Comparison of ENCODE assay signal across 25 cellular contexts in genomic region chr7:90574136-90574819, GRCh38. TPM values are rescaled to one million over a fixed set of nuclear protein-coding genes. Genes with fewer than 3 reads are reported as not detected.
A peak's percentile ranks its signal among the peaks of the same experiment; 100 is the strongest.
DNase-seq lines count a peak whose midpoint lies in the region; TF ChIP-seq lines count a peak whose summit lies in the region.
"Had no signal": no experiment of that assay in that cellular context is flagged by ENCODE, and none has a peak within 500 bp of the region (broad histone marks: within the 10 kb centered on the region; RNA-seq: fewer than 3 reads in every experiment).

No MANE protein-coding gene starts in this region.

- no peak overlapping the region for H3K27ac ChIP-seq in endodermal cell (ENCODE audit: low read depth, low read length)
- H3K27ac ChIP-seq in ovary, result peak overlapping the region in 1 of 2 donors; percentile 23
- H3K27ac ChIP-seq: esophagus muscularis mucosa, HL-60, thyroid gland had no signal

- no peaks in the 10 kb centered on the region for H3K9me3 Mint-ChIP-seq in endodermal cell
- H3K9me3 Mint-ChIP-seq: activated naive CD8-positive, alpha-beta T cell treated with anti-CD3 and anti-CD28 coated beads, Interleukin-2, amount 50 U/mL, for 24 hours; CD14-positive monocyte; naive thymus-derived CD4-positive, alpha-beta T cell; T-cell had no signal

- H3K36me3 ChIP-seq in endodermal cell (ENCODE audit: control insufficient read depth, insufficient read depth, low read length) (no peaks in the 10 kb centered on the region), ovary (no peaks in the 10 kb centered on the region)
- H3K36me3 ChIP-seq: esophagus muscularis mucosa, thyroid gland had no signal

- H3K9ac ChIP-seq in endodermal cell (ENCODE audit: extremely low read depth, low read length, poor library complexity, severe bottlenecking), result no peak overlapping the region

- DNase-seq in NCI-H69 (lab: John Stamatoyannopoulos, UW) (peak; percentile 64), endodermal cell (no peak), iris pigment epithelial cell (ENCODE audit: low read depth) (peak; percentile 61), ovary (peak; percentile 45 to 62 (median 57)), D341Med (ENCODE audit: low spot score) (no peak), SHP77 treated with DMSO at 0.1 percent for 48 hours (lab: John Stamatoyannopoulos, UW) (no peak), SW480 (ENCODE audit: low spot score) (no peak), NCI-H2081 (lab: John Stamatoyannopoulos, UW) (no peak)
- DNase-seq: activated CD4-positive, alpha-beta T cell treated with anti-CD3 and anti-CD28 coated beads for 4 hours; activated CD8-positive, alpha-beta memory T cell treated with anti-CD3 and anti-CD28 coated beads, Interleukin-2, amount 10 ng/mL, durations not matched to agents 7 days and 5 days; activated naive CD8-positive, alpha-beta T cell treated with anti-CD3 and anti-CD28 coated beads, Interleukin-2, amount 50 U/mL, for 24 hours; cerebellar nuclear complex; effector CD4-positive, alpha-beta T cell; naive thymus-derived CD4-positive, alpha-beta T cell; NCI-H1417; NCI-H526 treated with DMSO at 0.1 percent for 48 hours; posterior cingulate gyrus; SHP77; stimulated activated CD4-positive, alpha-beta T cell treated with anti-CD3 and anti-CD28 coated beads, Interleukin-2, amount 100 ng/mL, for 24 hours; stimulated activated naive CD4-positive, alpha-beta T cell treated with Interleukin-2 at 50 U/mL for 16 hours; T-cell; thyroid gland had no signal

- no peaks in the 10 kb centered on the region for H3K27me3 Mint-ChIP-seq in endodermal cell (ENCODE audit: insufficient read depth)
- H3K27me3 Mint-ChIP-seq: activated CD8-positive, alpha-beta memory T cell treated with anti-CD3 and anti-CD28 coated beads, Interleukin-2, amount 10 ng/mL, durations not matched to agents 7 days and 5 days; T-cell had no signal

- no peaks in the 10 kb centered on the region for H3K9me3 ChIP-seq in endodermal cell (ENCODE audit: control insufficient read depth, low read length)
- no peaks in the 10 kb centered on the region for H3K9me3 ChIP-seq in ovary
- H3K9me3 ChIP-seq: esophagus muscularis mucosa, thyroid gland had no signal

- intact Hi-C loops in ovary (cut with DNase I), result no loop called here

- H3K27me3 ChIP-seq in endodermal cell (ENCODE audit: control insufficient read depth, insufficient read depth, low read length, poor library complexity, severe bottlenecking) (no peaks in the 10 kb centered on the region), ovary (no peaks in the 10 kb centered on the region)
- H3K27me3 ChIP-seq: esophagus muscularis mucosa, thyroid gland had no signal

- H3K4me1 ChIP-seq in endodermal cell (ENCODE audit: control insufficient read depth, insufficient read depth, low read length) (peaks cover 3% of the 10 kb centered on the region), ovary (ENCODE audit: insufficient read depth) (peaks cover 4% of the 10 kb centered on the region)
- H3K4me1 ChIP-seq: esophagus muscularis mucosa, thyroid gland had no signal

- peaks cover 6% of the 10 kb centered on the region for H3K4me1 Mint-ChIP-seq in endodermal cell
- H3K4me1 Mint-ChIP-seq: activated CD8-positive, alpha-beta memory T cell treated with anti-CD3 and anti-CD28 coated beads, Interleukin-2, amount 10 ng/mL, durations not matched to agents 7 days and 5 days; naive thymus-derived CD4-positive, alpha-beta T cell; T-cell had no signal

- no peak overlapping the region for H3K4me3 Mint-ChIP-seq in endodermal cell
- H3K4me3 Mint-ChIP-seq: activated CD8-positive, alpha-beta memory T cell treated with anti-CD3 and anti-CD28 coated beads, Interleukin-2, amount 10 ng/mL, durations not matched to agents 7 days and 5 days; activated naive CD8-positive, alpha-beta T cell treated with anti-CD3 and anti-CD28 coated beads, Interleukin-2, amount 50 U/mL, for 24 hours; CD14-positive monocyte; naive thymus-derived CD4-positive, alpha-beta T cell; T-cell had no signal

- peak overlapping the region; percentile 34 for H3K4me3 ChIP-seq in endodermal cell (ENCODE audit: low read length)
- H3K4me3 ChIP-seq in ovary, result no peak overlapping the region
- H3K4me3 ChIP-seq: esophagus muscularis mucosa, thyroid gland had no signal

- H3K27ac Mint-ChIP-seq in endodermal cell, result no peak overlapping the region
- H3K27ac Mint-ChIP-seq: activated CD8-positive, alpha-beta memory T cell treated with anti-CD3 and anti-CD28 coated beads, Interleukin-2, amount 10 ng/mL, durations not matched to agents 7 days and 5 days; activated naive CD8-positive, alpha-beta T cell treated with anti-CD3 and anti-CD28 coated beads, Interleukin-2, amount 50 U/mL, for 24 hours; CD14-positive monocyte; naive thymus-derived CD4-positive, alpha-beta T cell; T-cell had no signal

- no peaks in the 10 kb centered on the region for H3K36me3 Mint-ChIP-seq in endodermal cell (ENCODE audit: low read depth)
- H3K36me3 Mint-ChIP-seq: activated CD8-positive, alpha-beta memory T cell treated with anti-CD3 and anti-CD28 coated beads, Interleukin-2, amount 10 ng/mL, durations not matched to agents 7 days and 5 days; CD14-positive monocyte; naive thymus-derived CD4-positive, alpha-beta T cell; T-cell had no signal

- TF ChIP-seq CTCF in endodermal cell (conservative IDR thresholded peaks at IDR 0.05) (no peak), ovary (IDR thresholded peaks at IDR 0.05) (no peak)

- no peak for TF ChIP-seq POLR2A in ovary (IDR thresholded peaks at IDR 0.05)

- WGBS in endodermal cell (ENCODE audit: insufficient coverage in 1 of 2, insufficient read length in 1 of 2), 2 experiments, result 57 to 89% methylated on average over 2 to 3 of the region's 3 CpGs
- 5 to 18% (median 8%) methylated on average over 3 of the region's 3 CpGs for WGBS in ovary, 3 donors

- no peak for TF ChIP-seq EP300 in ovary (IDR thresholded peaks at IDR 0.05)

RNA-seq across cellular contexts. Expression of gene CDK14, which starts 21.8 kb away (rescaled TPM):
- 10 to 100 TPM in 1 of 2 donors, 1 to 10 TPM in 1; 8.7 to 13.4 TPM for total RNA-seq in endodermal cell
- 27.6 TPM for polyA plus RNA-seq in endodermal cell (2013, experiment 1 of 2)
- 31.1 TPM for polyA plus RNA-seq in endodermal cell (2013, experiment 2 of 2)
- 10 to 100 TPM; 27.9 to 54.1 (median 47.0) TPM for total RNA-seq in ovary
- 10 to 100 TPM; 12.6 to 21.7 TPM for polyA plus RNA-seq in ovary

Comparison
In these comparisons a context has a peak if more than half of its experiments do, and no peak if none do; other contexts are left out.
1. DNase-seq: peak in NCI-H69 (single experiment), iris pigment epithelial cell (single experiment) and ovary (5 of 5); none in endodermal cell (single experiment), D341Med (single experiment), SHP77 treated with DMSO at 0.1 percent for 48 hours (single experiment), SW480 (single experiment) and NCI-H2081 (0 of 2).